22 cellular contexts compared by ENCODE assay signal in genomic region chr2:62479917-62480316, GRCh38.
"Had no signal": no experiment of that assay in that cellular context is flagged by ENCODE, and none has a peak within 500 bp of the region (broad histone marks: within the 10 kb centered on the region; RNA-seq: fewer than 3 reads in every experiment).

No MANE protein-coding gene starts in this region.

- H3K9me3 ChIP-seq: left lung, left ventricle myocardium inferior, lower lobe of right lung, mucosa of descending colon had no signal

- H3K4me3 Mint-ChIP-seq: immature natural killer cell, memory B cell, mesothelial cell of epicardium, naive B cell had no signal

- H3K4me3 ChIP-seq: hepatocyte, left lung, left ventricle myocardium inferior, lower lobe of right lung, lung, mucosa of descending colon had no signal

- H3K27me3 ChIP-seq: hepatocyte, left lung had no signal

- H3K9me3 Mint-ChIP-seq: immature natural killer cell, memory B cell had no signal

- H3K36me3 ChIP-seq: left lung, left ventricle myocardium inferior, lower lobe of right lung had no signal

- H2AFZ ChIP-seq: hepatocyte had no signal

- H3K27ac Mint-ChIP-seq: memory B cell, mesothelial cell of epicardium, naive B cell had no signal

- H3K4me2 ChIP-seq: hepatocyte had no signal

- DNase-seq: hippocampal formation, hypothalamus, immature natural killer cell, islet precursor cell, kidney, kidney glomerular epithelial cell, left cardiac atrium, left colon, left lung, left ventricle myocardium inferior, left ventricle myocardium superior, lower lobe of right lung, mammary epithelial cell, mesendoderm, midbrain, mucosa of descending colon, naive B cell had no signal

- H3K79me2 ChIP-seq: hepatocyte had no signal

- ATAC-seq: left cardiac atrium, left colon, left lobe of liver, left lung, left ventricle myocardium superior, lower lobe of right lung, mucosa of descending colon had no signal

- H3K36me3 Mint-ChIP-seq: memory B cell, mesothelial cell of epicardium, naive B cell had no signal

- H3K27ac ChIP-seq: hepatocyte, left lung, left ventricle myocardium inferior, lower lobe of right lung had no signal
